In genomic region chr2:107622741-107623310, GRCh38 we compare ENCODE assay signal across 21 cellular contexts.
"Had no signal": no experiment of that assay in that cellular context is flagged by ENCODE, and none has a peak within 500 bp of the region (broad histone marks: within the 10 kb centered on the region; RNA-seq: fewer than 3 reads in every experiment).

No MANE protein-coding gene starts in this region.

- H3K4me1 Mint-ChIP-seq: IgD-negative memory B cell had no signal

- H3K27ac ChIP-seq: RWPE1 had no signal

- H3K9ac ChIP-seq: SK-N-SH had no signal

- DNase-seq: KBM-7, MG63, NCI-H1092, NCI-H1105 treated with DMSO at 0.1 percent for 48 hours, NCI-H1417 treated with DMSO at 0.1 percent for 48 hours, NCI-H146, NCI-H1694 treated with DMSO at 0.1 percent for 48 hours, NCI-H1930, NCI-H2081, NCI-H2171, NCI-H226, NCI-H446, NCI-H510A, NCI-H524 treated with DMSO at 0.1 percent for 48 hours, NCI-H69, NCI-H774, SHP77, SK-N-SH had no signal

- H3K4me2 ChIP-seq: SK-N-SH had no signal

- H3K27me3 Mint-ChIP-seq: IgD-negative memory B cell had no signal

- FAIRE-seq: RCC 7860 had no signal

- H3K27me3 ChIP-seq: MG63 had no signal

- H3K4me3 Mint-ChIP-seq: IgD-negative memory B cell had no signal

- H3K4me3 ChIP-seq: MG63 had no signal

- H3K36me3 ChIP-seq: MG63 had no signal
